19 cellular contexts compared by ENCODE assay signal in genomic region chr2:122135353-122135947, GRCh38.
"Had no signal": no experiment of that assay in that cellular context is flagged by ENCODE, and none has a peak within 500 bp of the region (broad histone marks: within the 10 kb centered on the region; RNA-seq: fewer than 3 reads in every experiment).

No MANE protein-coding gene starts in this region.

- H3K27me3 ChIP-seq: gastroesophageal sphincter, heart left ventricle, tibial nerve had no signal

- H3K36me3 ChIP-seq: gastroesophageal sphincter, heart left ventricle, tibial nerve had no signal

- H3K36me3 Mint-ChIP-seq: activated naive CD8-positive, alpha-beta T cell treated with anti-CD3 and anti-CD28 coated beads, Interleukin-2, amount 10 ng/mL, durations not matched to agents 7 days and 5 days; stimulated activated effector memory CD8-positive, alpha-beta T cell treated with anti-CD3 and anti-CD28 coated beads, Interleukin-12 subunit alpha, Interleukin-12 subunit beta, amount 100 ng/mL, for 72 hours had no signal

- H3K27ac Mint-ChIP-seq: activated B cell treated with CpG ODN at 0.5 μM for 24 hours; activated CD4-positive, alpha-beta T cell treated with anti-CD3 and anti-CD28 coated beads for 36 hours; activated naive CD8-positive, alpha-beta T cell treated with anti-CD3 and anti-CD28 coated beads, Interleukin-2, amount 10 ng/mL, durations not matched to agents 7 days and 5 days; activated T-helper 2 cell treated with anti-CD3 and anti-CD28 coated beads, Interferon-gamma antibody, Interleukin-2, Interleukin-4, amounts not matched to agents 10 μg/mL and 5 μg/mL and 100 μg/mL, durations not matched to agents 14 hours and 24 hours and 36 hours; stimulated activated effector memory CD8-positive, alpha-beta T cell treated with anti-CD3 and anti-CD28 coated beads, Interleukin-12 subunit alpha, Interleukin-12 subunit beta, amount 100 ng/mL, for 72 hours; T-helper 2 cell treated with Interferon-gamma antibody and Interleukin-4, amounts not matched to agents 5 μg/mL and 100 μg/mL, for 36 hours had no signal

- ATAC-seq: activated CD4-positive, alpha-beta T cell treated with anti-CD3 and anti-CD28 coated beads for 36 hours; activated T-cell treated with anti-CD3 and anti-CD28 coated beads, Interleukin-2, amount 50 U/mL, for 4 hours; gastroesophageal sphincter; sciatic nerve had no signal

- H3K4me1 ChIP-seq: gastroesophageal sphincter, heart left ventricle, tibial nerve had no signal

- H3K4me3 ChIP-seq: coronary artery, gastroesophageal sphincter, heart left ventricle, lung, tibial nerve had no signal

- H3K4me3 Mint-ChIP-seq: activated B cell treated with CpG ODN at 0.5 μM for 24 hours; activated CD4-positive, alpha-beta T cell treated with anti-CD3 and anti-CD28 coated beads for 36 hours; activated naive CD8-positive, alpha-beta T cell treated with anti-CD3 and anti-CD28 coated beads, Interleukin-2, amount 10 ng/mL, durations not matched to agents 7 days and 5 days; activated T-cell treated with anti-CD3 and anti-CD28 coated beads, Interleukin-2, amount 50 U/mL, for 4 hours; stimulated activated effector memory CD8-positive, alpha-beta T cell treated with anti-CD3 and anti-CD28 coated beads, Interleukin-12 subunit alpha, Interleukin-12 subunit beta, amount 100 ng/mL, for 72 hours; stimulated activated naive CD8-positive, alpha-beta T cell treated with anti-CD3 and anti-CD28 coated beads, Interleukin-15, amount 100 ng/mL, for 72 hours; T-helper 2 cell treated with Interferon-gamma antibody and Interleukin-4, amounts not matched to agents 5 μg/mL and 100 μg/mL, for 36 hours had no signal

- H3K4me1 Mint-ChIP-seq: activated B cell treated with CpG ODN at 0.5 μM for 24 hours; activated CD4-positive, alpha-beta T cell treated with anti-CD3 and anti-CD28 coated beads for 36 hours; activated naive CD8-positive, alpha-beta T cell treated with anti-CD3 and anti-CD28 coated beads, Interleukin-2, amount 10 ng/mL, durations not matched to agents 7 days and 5 days; stimulated activated effector memory CD8-positive, alpha-beta T cell treated with anti-CD3 and anti-CD28 coated beads, Interleukin-12 subunit alpha, Interleukin-12 subunit beta, amount 100 ng/mL, for 72 hours; stimulated activated naive CD8-positive, alpha-beta T cell treated with anti-CD3 and anti-CD28 coated beads, Interleukin-15, amount 100 ng/mL, for 72 hours had no signal

- DNase-seq: activated B cell treated with CpG ODN at 0.5 μM for 24 hours; activated CD4-positive, alpha-beta T cell treated with anti-CD3 and anti-CD28 coated beads for 36 hours; activated CD4-positive, alpha-beta T cell treated with anti-CD3 and anti-CD28 coated beads, Interleukin-2, amount 50 U/mL, for 48 hours; activated CD8-positive, alpha-beta memory T cell treated with anti-CD3 and anti-CD28 coated beads, Interleukin-2, amount 50 U/mL, for 48 hours; activated naive CD4-positive, alpha-beta T cell; activated naive CD8-positive, alpha-beta T cell treated with anti-CD3 and anti-CD28 coated beads, Interleukin-2, amount 10 ng/mL, durations not matched to agents 7 days and 5 days; activated T-cell treated with anti-CD3 and anti-CD28 coated beads, Interleukin-2, amount 50 U/mL, for 4 hours; cerebellar nuclear complex; heart left ventricle; stimulated activated CD4-positive, alpha-beta T cell treated with anti-CD3 and anti-CD28 coated beads, Interleukin-2, amount 100 ng/mL, for 24 hours; stimulated activated naive CD8-positive, alpha-beta T cell treated with anti-CD3 and anti-CD28 coated beads, Interleukin-15, amount 100 ng/mL, for 72 hours had no signal
